In the genomic region with DNA sequence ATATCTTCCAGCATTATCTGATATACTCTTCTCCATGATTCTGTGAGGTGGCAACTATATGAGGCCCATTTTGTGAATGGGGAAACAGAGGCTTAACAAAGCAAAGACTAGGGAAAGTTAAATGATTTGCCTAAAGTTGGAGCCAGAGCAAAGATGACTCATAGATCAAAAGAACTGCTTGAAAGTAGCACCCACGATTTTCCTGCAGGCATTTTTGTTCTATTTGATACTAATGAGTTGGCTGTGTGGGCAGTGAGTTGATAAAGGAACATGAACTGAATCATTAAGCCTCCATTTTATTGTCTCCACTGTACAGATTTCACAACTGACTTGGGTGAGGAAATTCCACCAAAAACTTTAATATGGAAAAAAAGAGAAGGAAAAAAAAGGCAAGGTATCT, we compare ENCODE assay signal across 1 cellular context.
TF ChIP-seq lines count a peak whose summit lies in the region.

No MANE protein-coding gene starts in this region.

TF ChIP-seq in IMR-90, 13 proteins besides CTCF, POLR2A, EP300 and RAD21 (continued from another document):
- TF ChIP-seq CEBPB (IDR thresholded peaks at IDR 0.05; ENCODE audit: low read depth, low read length) (no peak), MXI1 (IDR thresholded peaks at IDR 0.05; ENCODE audit: borderline replicate concordance, low read depth, low read length) (no peak), MAFK (IDR thresholded peaks at IDR 0.05; ENCODE audit: low read depth, low read length) (no peak), FOS (IDR thresholded peaks at IDR 0.05; ENCODE audit: low read depth, low read length) (no peak), MAZ (IDR thresholded peaks at IDR 0.05; ENCODE audit: borderline replicate concordance, low read depth, low read length) (no peak), BHLHE40 (IDR thresholded peaks at IDR 0.05; ENCODE audit: low read depth, low read length) (no peak), CHD1 (IDR thresholded peaks at IDR 0.05; ENCODE audit: low read depth, low read length) (no peak), SMC3 (IDR thresholded peaks at IDR 0.05; ENCODE audit: low read depth, low read length) (no peak), RCOR1 (IDR thresholded peaks at IDR 0.05; ENCODE audit: insufficient replicate concordance, low read length) (no peak), RFX5 (IDR thresholded peaks at IDR 0.05; ENCODE audit: low read depth, low read length) (no peak)
- TF ChIP-seq, protein P1, sequence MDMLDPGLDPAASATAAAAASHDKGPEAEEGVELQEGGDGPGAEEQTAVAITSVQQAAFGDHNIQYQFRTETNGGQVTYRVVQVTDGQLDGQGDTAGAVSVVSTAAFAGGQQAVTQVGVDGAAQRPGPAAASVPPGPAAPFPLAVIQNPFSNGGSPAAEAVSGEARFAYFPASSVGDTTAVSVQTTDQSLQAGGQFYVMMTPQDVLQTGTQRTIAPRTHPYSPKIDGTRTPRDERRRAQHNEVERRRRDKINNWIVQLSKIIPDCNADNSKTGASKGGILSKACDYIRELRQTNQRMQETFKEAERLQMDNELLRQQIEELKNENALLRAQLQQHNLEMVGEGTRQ (IDR thresholded peaks at IDR 0.05; ENCODE audit: low read depth, low read length) = no peak
- TF ChIP-seq, protein P2, sequence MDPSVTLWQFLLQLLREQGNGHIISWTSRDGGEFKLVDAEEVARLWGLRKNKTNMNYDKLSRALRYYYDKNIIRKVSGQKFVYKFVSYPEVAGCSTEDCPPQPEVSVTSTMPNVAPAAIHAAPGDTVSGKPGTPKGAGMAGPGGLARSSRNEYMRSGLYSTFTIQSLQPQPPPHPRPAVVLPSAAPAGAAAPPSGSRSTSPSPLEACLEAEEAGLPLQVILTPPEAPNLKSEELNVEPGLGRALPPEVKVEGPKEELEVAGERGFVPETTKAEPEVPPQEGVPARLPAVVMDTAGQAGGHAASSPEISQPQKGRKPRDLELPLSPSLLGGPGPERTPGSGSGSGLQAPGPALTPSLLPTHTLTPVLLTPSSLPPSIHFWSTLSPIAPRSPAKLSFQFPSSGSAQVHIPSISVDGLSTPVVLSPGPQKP (IDR thresholded peaks at IDR 0.05; ENCODE audit: borderline replicate concordance, low read depth, low read length) = no peak
